Comparison of ENCODE assay signal across 8 cellular contexts in the genomic region with DNA sequence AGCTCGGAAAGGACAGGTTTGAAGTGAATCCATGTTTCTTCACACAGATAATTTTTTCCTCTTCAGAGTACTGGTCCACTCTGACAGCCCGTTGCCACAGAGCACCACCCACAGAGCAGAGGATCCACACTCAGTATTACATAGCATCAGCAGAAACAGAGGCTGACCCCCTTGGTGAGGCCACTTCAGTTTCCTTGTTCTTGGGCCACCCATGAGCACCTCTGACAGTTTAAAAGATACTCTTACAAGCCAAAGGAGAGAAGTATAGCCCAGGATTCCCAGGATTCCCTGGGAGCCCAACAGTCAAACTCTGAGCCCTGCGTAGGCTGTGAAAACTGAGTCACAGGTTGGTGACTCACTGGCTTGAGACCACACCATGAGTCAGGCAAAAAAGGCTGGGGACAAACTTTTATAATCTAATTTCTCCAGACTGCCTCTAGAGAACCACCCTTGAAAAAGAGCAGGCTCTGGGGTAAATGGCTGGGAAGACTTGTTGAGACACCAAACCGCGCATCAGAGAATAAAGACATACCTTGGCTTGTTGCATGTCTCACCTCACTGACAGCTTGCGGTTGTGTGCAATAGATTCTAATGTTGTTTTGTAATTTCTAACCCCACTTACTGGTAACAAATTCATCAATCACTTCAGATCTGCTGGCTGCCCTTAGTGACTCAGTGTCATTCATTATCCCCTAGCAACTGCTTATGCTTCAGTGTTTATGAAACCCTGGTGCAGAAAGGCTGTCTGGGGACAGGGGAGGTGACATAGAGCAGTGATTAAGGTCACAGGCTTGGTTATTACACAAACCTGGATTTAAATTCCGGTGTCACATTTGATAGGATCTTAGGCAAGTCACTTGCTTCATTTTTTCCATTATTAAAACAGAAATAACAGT. TPM values are rescaled to one million over a fixed set of nuclear protein-coding genes. Genes with fewer than 3 reads are reported as not detected.
A peak's percentile ranks its signal among the peaks of the same experiment; 100 is the strongest.
DNase-seq lines count a peak whose midpoint lies in the region.

No MANE protein-coding gene starts in this region.

- no peaks in the 10 kb centered on the region for H3K9me3 ChIP-seq in thymus (ENCODE audit: control insufficient read depth)

- no peaks in the 10 kb centered on the region for H3K27me3 ChIP-seq in thymus (ENCODE audit: control insufficient read depth, insufficient read depth)

- H3K4me1 ChIP-seq in thymus (ENCODE audit: control insufficient read depth, insufficient read depth, low read length): no peaks in the 10 kb centered on the region

- peak; percentile 10 for DNase-seq in SKM-1 treated with dmso at 0.1 percent for 144 hours (lab: John Stamatoyannopoulos, UW; ENCODE audit: unreplicated experiment)
- no peak for DNase-seq in SKM-1 (lab: John Stamatoyannopoulos, UW; ENCODE audit: unreplicated experiment)
- DNase-seq in NOMO-1 treated with DMSO at 0.1 percent for 48 hours (lab: John Stamatoyannopoulos, UW; ENCODE audit: unreplicated experiment): peak; percentile 90
- peak; percentile 88 for DNase-seq in brain pericyte (ENCODE audit: low read depth, low spot score)
- peak; percentile 66 to 95 for DNase-seq in lung microvascular endothelial cell (ENCODE audit: low read depth in 2 of 2)
- no peak for DNase-seq in NCI-H526 treated with DMSO at 0.1 percent for 48 hours (lab: John Stamatoyannopoulos, UW)
- DNase-seq in NCI-H1436 treated with DMSO at 0.1 percent for 48 hours (lab: John Stamatoyannopoulos, UW): no peak

- 94% methylated on average over 7 of the region's 7 CpGs for WGBS in thymus

- peak overlapping the region; percentile 15 for H3K27ac ChIP-seq in thymus (ENCODE audit: low read depth)

- H3K36me3 ChIP-seq in thymus (ENCODE audit: control insufficient read depth, insufficient read depth): no peaks in the 10 kb centered on the region

- H3K4me3 ChIP-seq in thymus (ENCODE audit: low read length): no peak overlapping the region

RNA-seq across cellular contexts. Expression of a gene that starts 56.9 kb away (rescaled TPM):
- total RNA-seq in lung microvascular endothelial cell: 71.6 and 197 TPM in 2 replicates
- 22.4 TPM for polyA plus RNA-seq in thymus

Comparison
In these comparisons a context has a peak if more than half of its experiments do, and no peak if none do; other contexts are left out.
1. DNase-seq: peak in SKM-1 treated with dmso at 0.1 percent for 144 hours (single experiment), NOMO-1 treated with DMSO at 0.1 percent for 48 hours (single experiment), brain pericyte (single experiment) and lung microvascular endothelial cell (2 of 2); none in SKM-1 (single experiment), NCI-H526 treated with DMSO at 0.1 percent for 48 hours (single experiment) and NCI-H1436 treated with DMSO at 0.1 percent for 48 hours (single experiment).